In genomic region chr6:14095444-14095843, GRCh38 we compare ENCODE assay signal across 1 cellular context.
TF ChIP-seq lines count a peak whose summit lies in the region.

No MANE protein-coding gene starts in this region.

TF ChIP-seq in GM12878, 131 proteins besides CTCF, POLR2A, EP300 and RAD21 (continued from another document and continues in another):
- TF ChIP-seq MLLT1 (IDR thresholded peaks at IDR 0.05) (no peak), ZNF274 (IDR thresholded peaks at IDR 0.05; ENCODE audit: insufficient read depth, insufficient read length) (no peak), STAT3 (IDR thresholded peaks at IDR 0.05; ENCODE audit: low read depth, low read length) (no peak), RFX5 (IDR thresholded peaks at IDR 0.05; ENCODE audit: low read depth, low read length) (no peak), ZNF24 (IDR thresholded peaks at IDR 0.05) (peak; percentile 87), EZH2 (IDR thresholded peaks at IDR 0.05; ENCODE audit: borderline replicate concordance, control insufficient read depth, low read depth, low read length) (no peak), ATF2 (IDR thresholded peaks at IDR 0.05; ENCODE audit: low read length) (peak; percentile 77; the same call in 1 of the 2 replicates), ETV6 (conservative IDR thresholded peaks at IDR 0.05 in 1 of 2, IDR thresholded peaks at IDR 0.05 in 1 of 2; ENCODE audit: borderline replicate concordance in 1 of 2, low read depth in 1 of 2) (peak in 1 of 2 experiments; percentile 69; a peak in 1 of 4 replicates), RUNX3 (IDR thresholded peaks at IDR 0.05; ENCODE audit: low read length) (peak; percentile 97), CEBPB (IDR thresholded peaks at IDR 0.05; ENCODE audit: borderline replicate concordance in 1 of 2, low read depth in 2 of 2, low read length in 2 of 2) (peak in 1 of 2 experiments; percentile 28; a peak in 1 of 4 replicates), POLR2AphosphoS5 (IDR thresholded peaks at IDR 0.05; ENCODE audit: low read length) (no peak), CHD1 (IDR thresholded peaks at IDR 0.05; ENCODE audit: low read depth, low read length) (no peak), MTA2 (IDR thresholded peaks at IDR 0.05; ENCODE audit: low read depth) (peak; percentile 84; the same call in 1 of the 2 replicates), HSF1 (IDR thresholded peaks at IDR 0.05; ENCODE audit: low read depth, low read length) (no peak), SMC3 (IDR thresholded peaks at IDR 0.05; ENCODE audit: borderline replicate concordance, low read length) (no peak), RELB (IDR thresholded peaks at IDR 0.05; ENCODE audit: low read depth) (peak; percentile 83), NFYA (IDR thresholded peaks at IDR 0.05; ENCODE audit: borderline replicate concordance, low read depth, low read length) (no peak), POU2F2 (IDR thresholded peaks at IDR 0.05; ENCODE audit: borderline replicate concordance, low read depth, low read length) (peak; percentile 57; the same call in 2 of the 3 replicates), ATF3 (IDR thresholded peaks at IDR 0.05; ENCODE audit: borderline replicate concordance, extremely low read depth, low read depth, low read length) (no peak), MTA3 (IDR thresholded peaks at IDR 0.05; ENCODE audit: borderline replicate concordance, low read length) (peak; percentile 87; the same call in 1 of the 2 replicates), PBX3 (IDR thresholded peaks at IDR 0.05; ENCODE audit: insufficient replicate concordance, low read depth, low read length) (no peak), NFIC (IDR thresholded peaks at IDR 0.05; ENCODE audit: low read depth, low read length) (peak; percentile 84; the same call in 1 of the 2 replicates), EED (IDR thresholded peaks at IDR 0.05; ENCODE audit: low read depth) (peak; percentile 89), NR2C2 (IDR thresholded peaks at IDR 0.05; ENCODE audit: borderline replicate concordance, control insufficient read depth, insufficient read length, low read depth) (no peak), EGR1 (IDR thresholded peaks at IDR 0.05; ENCODE audit: borderline replicate concordance in 1 of 2, low read depth in 2 of 2, low read length in 2 of 2) (no peak), SMAD5 (IDR thresholded peaks at IDR 0.05; ENCODE audit: low read depth) (no peak), RBBP5 (conservative IDR thresholded peaks at IDR 0.05) (no peak), MXI1 (IDR thresholded peaks at IDR 0.05; ENCODE audit: low read depth, low read length) (peak; percentile 39; the same call in 1 of the 2 replicates), TCF3 (IDR thresholded peaks at IDR 0.05; ENCODE audit: borderline replicate concordance, insufficient read depth, low read depth, low read length) (peak; percentile 62; the same call in 1 of the 2 replicates), TARDBP (IDR thresholded peaks at IDR 0.05; ENCODE audit: borderline replicate concordance) (no peak), WRNIP1 (IDR thresholded peaks at IDR 0.05; ENCODE audit: borderline replicate concordance, low read depth, low read length) (no peak), RCOR1 (conservative IDR thresholded peaks at IDR 0.05; ENCODE audit: low read depth, low read length) (no peak), KAT2A (conservative IDR thresholded peaks at IDR 0.05; ENCODE audit: control insufficient read depth, low read depth, low read length) (no peak)
- TF ChIP-seq, protein P1, sequence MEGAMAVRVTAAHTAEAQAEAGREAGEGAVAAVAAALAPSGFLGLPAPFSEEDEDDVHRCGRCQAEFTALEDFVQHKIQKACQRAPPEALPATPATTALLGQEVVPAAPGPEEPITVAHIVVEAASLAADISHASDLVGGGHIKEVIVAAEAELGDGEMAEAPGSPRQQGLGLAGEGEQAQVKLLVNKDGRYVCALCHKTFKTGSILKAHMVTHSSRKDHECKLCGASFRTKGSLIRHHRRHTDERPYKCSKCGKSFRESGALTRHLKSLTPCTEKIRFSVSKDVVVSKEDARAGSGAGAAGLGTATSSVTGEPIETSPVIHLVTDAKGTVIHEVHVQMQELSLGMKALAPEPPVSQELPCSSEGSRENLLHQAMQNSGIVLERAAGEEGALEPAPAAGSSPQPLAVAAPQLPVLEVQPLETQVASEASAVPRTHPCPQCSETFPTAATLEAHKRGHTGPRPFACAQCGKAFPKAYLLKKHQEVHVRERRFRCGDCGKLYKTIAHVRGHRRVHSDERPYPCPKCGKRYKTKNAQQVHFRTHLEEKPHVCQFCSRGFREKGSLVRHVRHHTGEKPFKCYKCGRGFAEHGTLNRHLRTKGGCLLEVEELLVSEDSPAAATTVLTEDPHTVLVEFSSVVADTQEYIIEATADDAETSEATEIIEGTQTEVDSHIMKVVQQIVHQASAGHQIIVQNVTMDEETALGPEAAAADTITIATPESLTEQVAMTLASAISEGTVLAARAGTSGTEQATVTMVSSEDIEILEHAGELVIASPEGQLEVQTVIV (IDR thresholded peaks at IDR 0.05; ENCODE audit: borderline replicate concordance, partially characterized antibody): no peak
- TF ChIP-seq, protein P2, sequence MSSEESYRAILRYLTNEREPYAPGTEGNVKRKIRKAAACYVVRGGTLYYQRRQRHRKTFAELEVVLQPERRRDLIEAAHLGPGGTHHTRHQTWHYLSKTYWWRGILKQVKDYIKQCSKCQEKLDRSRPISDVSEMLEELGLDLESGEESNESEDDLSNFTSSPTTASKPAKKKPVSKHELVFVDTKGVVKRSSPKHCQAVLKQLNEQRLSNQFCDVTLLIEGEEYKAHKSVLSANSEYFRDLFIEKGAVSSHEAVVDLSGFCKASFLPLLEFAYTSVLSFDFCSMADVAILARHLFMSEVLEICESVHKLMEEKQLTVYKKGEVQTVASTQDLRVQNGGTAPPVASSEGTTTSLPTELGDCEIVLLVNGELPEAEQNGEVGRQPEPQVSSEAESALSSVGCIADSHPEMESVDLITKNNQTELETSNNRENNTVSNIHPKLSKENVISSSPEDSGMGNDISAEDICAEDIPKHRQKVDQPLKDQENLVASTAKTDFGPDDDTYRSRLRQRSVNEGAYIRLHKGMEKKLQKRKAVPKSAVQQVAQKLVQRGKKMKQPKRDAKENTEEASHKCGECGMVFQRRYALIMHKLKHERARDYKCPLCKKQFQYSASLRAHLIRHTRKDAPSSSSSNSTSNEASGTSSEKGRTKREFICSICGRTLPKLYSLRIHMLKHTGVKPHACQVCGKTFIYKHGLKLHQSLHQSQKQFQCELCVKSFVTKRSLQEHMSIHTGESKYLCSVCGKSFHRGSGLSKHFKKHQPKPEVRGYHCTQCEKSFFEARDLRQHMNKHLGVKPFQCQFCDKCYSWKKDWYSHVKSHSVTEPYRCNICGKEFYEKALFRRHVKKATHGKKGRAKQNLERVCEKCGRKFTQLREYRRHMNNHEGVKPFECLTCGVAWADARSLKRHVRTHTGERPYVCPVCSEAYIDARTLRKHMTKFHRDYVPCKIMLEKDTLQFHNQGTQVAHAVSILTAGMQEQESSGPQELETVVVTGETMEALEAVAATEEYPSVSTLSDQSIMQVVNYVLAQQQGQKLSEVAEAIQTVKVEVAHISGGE (CRISPR knock-in tag; IDR thresholded peaks at IDR 0.05): no peak
- TF ChIP-seq, protein P3, sequence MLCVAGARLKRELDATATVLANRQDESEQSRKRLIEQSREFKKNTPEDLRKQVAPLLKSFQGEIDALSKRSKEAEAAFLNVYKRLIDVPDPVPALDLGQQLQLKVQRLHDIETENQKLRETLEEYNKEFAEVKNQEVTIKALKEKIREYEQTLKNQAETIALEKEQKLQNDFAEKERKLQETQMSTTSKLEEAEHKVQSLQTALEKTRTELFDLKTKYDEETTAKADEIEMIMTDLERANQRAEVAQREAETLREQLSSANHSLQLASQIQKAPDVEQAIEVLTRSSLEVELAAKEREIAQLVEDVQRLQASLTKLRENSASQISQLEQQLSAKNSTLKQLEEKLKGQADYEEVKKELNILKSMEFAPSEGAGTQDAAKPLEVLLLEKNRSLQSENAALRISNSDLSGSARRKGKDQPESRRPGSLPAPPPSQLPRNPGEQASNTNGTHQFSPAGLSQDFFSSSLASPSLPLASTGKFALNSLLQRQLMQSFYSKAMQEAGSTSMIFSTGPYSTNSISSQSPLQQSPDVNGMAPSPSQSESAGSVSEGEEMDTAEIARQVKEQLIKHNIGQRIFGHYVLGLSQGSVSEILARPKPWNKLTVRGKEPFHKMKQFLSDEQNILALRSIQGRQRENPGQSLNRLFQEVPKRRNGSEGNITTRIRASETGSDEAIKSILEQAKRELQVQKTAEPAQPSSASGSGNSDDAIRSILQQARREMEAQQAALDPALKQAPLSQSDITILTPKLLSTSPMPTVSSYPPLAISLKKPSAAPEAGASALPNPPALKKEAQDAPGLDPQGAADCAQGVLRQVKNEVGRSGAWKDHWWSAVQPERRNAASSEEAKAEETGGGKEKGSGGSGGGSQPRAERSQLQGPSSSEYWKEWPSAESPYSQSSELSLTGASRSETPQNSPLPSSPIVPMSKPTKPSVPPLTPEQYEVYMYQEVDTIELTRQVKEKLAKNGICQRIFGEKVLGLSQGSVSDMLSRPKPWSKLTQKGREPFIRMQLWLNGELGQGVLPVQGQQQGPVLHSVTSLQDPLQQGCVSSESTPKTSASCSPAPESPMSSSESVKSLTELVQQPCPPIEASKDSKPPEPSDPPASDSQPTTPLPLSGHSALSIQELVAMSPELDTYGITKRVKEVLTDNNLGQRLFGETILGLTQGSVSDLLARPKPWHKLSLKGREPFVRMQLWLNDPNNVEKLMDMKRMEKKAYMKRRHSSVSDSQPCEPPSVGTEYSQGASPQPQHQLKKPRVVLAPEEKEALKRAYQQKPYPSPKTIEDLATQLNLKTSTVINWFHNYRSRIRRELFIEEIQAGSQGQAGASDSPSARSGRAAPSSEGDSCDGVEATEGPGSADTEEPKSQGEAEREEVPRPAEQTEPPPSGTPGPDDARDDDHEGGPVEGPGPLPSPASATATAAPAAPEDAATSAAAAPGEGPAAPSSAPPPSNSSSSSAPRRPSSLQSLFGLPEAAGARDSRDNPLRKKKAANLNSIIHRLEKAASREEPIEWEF (IDR thresholded peaks at IDR 0.05; ENCODE audit: insufficient replicate concordance, low read depth, low read length): no peak
